Comparison of ENCODE assay signal across 25 cellular contexts in genomic region chr17:77841742-77842141, GRCh38.
A peak's percentile ranks its signal among the peaks of the same experiment; 100 is the strongest.
DNase-seq lines count a peak whose midpoint lies in the region; ATAC-seq and TF ChIP-seq lines count a peak whose summit lies in the region.
"Had no signal": no experiment of that assay in that cellular context is flagged by ENCODE, and none has a peak within 500 bp of the region (broad histone marks: within the 10 kb centered on the region; RNA-seq: fewer than 3 reads in every experiment).

No MANE protein-coding gene starts in this region.

- H3K4me3 ChIP-seq in CD8-positive, alpha-beta T cell (ENCODE audit: low read depth, low read length) = no peak overlapping the region
- no peak overlapping the region for H3K4me3 ChIP-seq in colonic mucosa
- H3K4me3 ChIP-seq in naive thymus-derived CD4-positive, alpha-beta T cell (ENCODE audit: low read length) = no peak overlapping the region
- H3K4me3 ChIP-seq: A549, spleen had no signal

- POLR2A ChIA-PET in activated CD4-positive, alpha-beta T cell treated with anti-CD3 and anti-CD28 coated beads for 36 hours (lab: Charles Lee) = interaction anchor here (1.0 kb wide), 1 partner anchor 46 kb away, joined by 7 read pairs; no protein-coding TSS in a partner anchor
- POLR2A ChIA-PET in CD8-positive, alpha-beta T cell (lab: Charles Lee) = interaction anchor here (0.7 kb wide), 1 partner anchor 282 kb away, joined by 5 read pairs; no protein-coding TSS in a partner anchor
- POLR2A ChIA-PET in naive thymus-derived CD4-positive, alpha-beta T cell (lab: Charles Lee) = interaction anchor here (1.6 to 1.9 kb wide), 2 partner anchors 46 to 116 kb away, joined by 4 to 7 read pairs; partner anchors contain the start of gene TNRC6C

- DNase-seq in activated CD4-positive, alpha-beta T cell treated with anti-CD3 and anti-CD28 coated beads for 36 hours = peak; percentile 8
- no peak for DNase-seq in activated CD4-positive, alpha-beta T cell treated with anti-CD3 and anti-CD28 coated beads, Interleukin-2, amount 50 U/mL, for 1 hour
- DNase-seq in CD8-positive, alpha-beta T cell = no peak
- no peak for DNase-seq in colonic mucosa
- DNase-seq in naive thymus-derived CD4-positive, alpha-beta T cell = no peak
- no peak for DNase-seq in nephron progenitor cell
- no peak for DNase-seq in stimulated activated effector memory CD8-positive, alpha-beta T cell treated with anti-CD3 and anti-CD28 coated beads, Interleukin-12 subunit alpha, Interleukin-12 subunit beta, amount 100 ng/mL, for 72 hours (ENCODE audit: low spot score in 2 of 2)
- DNase-seq: activated CD4-positive, alpha-beta memory T cell treated with anti-CD3 and anti-CD28 coated beads, Interleukin-2, amount 10 ng/mL, durations not matched to agents 7 days and 5 days; amniotic stem cell; C1 segment of cervical spinal cord; foreskin fibroblast; HFFc6; NCI-H2081 treated with DMSO at 0.1 percent for 48 hours; NCI-H526; stimulated activated CD4-positive, alpha-beta T cell treated with anti-CD3 and anti-CD28 coated beads, Interleukin-4, amount 100 ng/mL, for 4 hours; substantia nigra; SW 1271 had no signal

- H3K36me3 ChIP-seq in CD8-positive, alpha-beta T cell (ENCODE audit: insufficient read depth, low read length) = no peaks in the 10 kb centered on the region
- H3K36me3 ChIP-seq in colonic mucosa = no peaks in the 10 kb centered on the region
- H3K36me3 ChIP-seq in naive thymus-derived CD4-positive, alpha-beta T cell (ENCODE audit: control insufficient read depth in 2 of 3, insufficient read depth in 3 of 3, low read length in 3 of 3) = no peaks in the 10 kb centered on the region
- H3K36me3 ChIP-seq: spleen had no signal

- no peak overlapping the region for H3K9ac ChIP-seq in colonic mucosa (ENCODE audit: low read depth in 2 of 2, low read length in 2 of 2)

- H3K36me3 Mint-ChIP-seq in activated CD4-positive, alpha-beta T cell treated with anti-CD3 and anti-CD28 coated beads for 36 hours (ENCODE audit: low read depth) = no peaks in the 10 kb centered on the region
- no peaks in the 10 kb centered on the region for H3K36me3 Mint-ChIP-seq in CD8-positive, alpha-beta T cell
- peaks cover 0 to 5% (median 0%) of the 10 kb centered on the region in 5 donors for H3K36me3 Mint-ChIP-seq in naive thymus-derived CD4-positive, alpha-beta T cell
- no peaks in the 10 kb centered on the region for H3K36me3 Mint-ChIP-seq in nephron progenitor cell (ENCODE audit: low read depth)
- peaks cover 16% of the 10 kb centered on the region for H3K36me3 Mint-ChIP-seq in stimulated activated effector memory CD8-positive, alpha-beta T cell treated with anti-CD3 and anti-CD28 coated beads, Interleukin-12 subunit alpha, Interleukin-12 subunit beta, amount 100 ng/mL, for 72 hours
- H3K36me3 Mint-ChIP-seq: IgD-negative memory B cell, memory B cell had no signal

- H3K4me1 ChIP-seq in CD8-positive, alpha-beta T cell (ENCODE audit: insufficient read depth, low read length) = peaks cover 45% of the 10 kb centered on the region
- peaks cover 23% of the 10 kb centered on the region for H3K4me1 ChIP-seq in colonic mucosa
- H3K4me1 ChIP-seq in naive thymus-derived CD4-positive, alpha-beta T cell (ENCODE audit: control insufficient read depth in 2 of 2, insufficient read depth in 2 of 2, low read length in 2 of 2) = peaks cover 31 to 37% of the 10 kb centered on the region in 2 donors

- no peak overlapping the region for H3K27ac ChIP-seq in CD8-positive, alpha-beta T cell (ENCODE audit: low read depth, low read length)
- H3K27ac ChIP-seq in colonic mucosa = peak overlapping the region; percentile 77
- no peak overlapping the region for H3K27ac ChIP-seq in naive thymus-derived CD4-positive, alpha-beta T cell (ENCODE audit: low read depth, low read length)
- H3K27ac ChIP-seq: epithelial cell of prostate, spleen had no signal

- no peak overlapping the region for H3K4me3 Mint-ChIP-seq in activated CD4-positive, alpha-beta T cell treated with anti-CD3 and anti-CD28 coated beads for 36 hours
- H3K4me3 Mint-ChIP-seq in CD8-positive, alpha-beta T cell = no peak overlapping the region
- peak overlapping the region in 2 of 10 donors; percentile 0 to 37 for H3K4me3 Mint-ChIP-seq in naive thymus-derived CD4-positive, alpha-beta T cell
- no peak overlapping the region for H3K4me3 Mint-ChIP-seq in nephron progenitor cell
- H3K4me3 Mint-ChIP-seq in stimulated activated effector memory CD8-positive, alpha-beta T cell treated with anti-CD3 and anti-CD28 coated beads, Interleukin-12 subunit alpha, Interleukin-12 subunit beta, amount 100 ng/mL, for 72 hours = no peak overlapping the region
- H3K4me3 Mint-ChIP-seq: activated CD4-positive, alpha-beta memory T cell treated with anti-CD3 and anti-CD28 coated beads, Interleukin-2, amount 10 ng/mL, durations not matched to agents 7 days and 5 days; HFFc6; IgD-negative memory B cell; memory B cell; nephron had no signal

- intact Hi-C loops in activated CD4-positive, alpha-beta T cell treated with anti-CD3 and anti-CD28 coated beads for 36 hours (cut with DNase I, micrococcal nuclease) = loop anchor here (1.0 to 5.0 kb wide), 7 partner anchors 7 to 517 kb away; no protein-coding TSS in a partner anchor
- intact Hi-C loops in CD8-positive, alpha-beta T cell (cut with DNase I, micrococcal nuclease) = loop anchor here in 1 of 2 experiments (5.0 kb wide), 1 partner anchor 116 kb away; the partner anchor contains the start of gene TNRC6C
- intact Hi-C loops in colonic mucosa (cut with DNase I) = no loop called here
- intact Hi-C loops in naive thymus-derived CD4-positive, alpha-beta T cell (cut with micrococcal nuclease) = loop anchor here (5.0 kb wide), 1 partner anchor 59 kb away; no protein-coding TSS in a partner anchor

- peaks cover 2% of the 10 kb centered on the region for H3K9me3 Mint-ChIP-seq in activated CD4-positive, alpha-beta T cell treated with anti-CD3 and anti-CD28 coated beads for 36 hours (ENCODE audit: low read depth)
- no peaks in the 10 kb centered on the region for H3K9me3 Mint-ChIP-seq in CD8-positive, alpha-beta T cell
- peaks cover 0 to 2% (median 0%) of the 10 kb centered on the region in 11 donors for H3K9me3 Mint-ChIP-seq in naive thymus-derived CD4-positive, alpha-beta T cell
- H3K9me3 Mint-ChIP-seq in nephron progenitor cell = no peaks in the 10 kb centered on the region
- H3K9me3 Mint-ChIP-seq in stimulated activated effector memory CD8-positive, alpha-beta T cell treated with anti-CD3 and anti-CD28 coated beads, Interleukin-12 subunit alpha, Interleukin-12 subunit beta, amount 100 ng/mL, for 72 hours = no peaks in the 10 kb centered on the region
- H3K9me3 Mint-ChIP-seq: HFFc6, IgD-negative memory B cell, memory B cell, nephron had no signal

- ATAC-seq in activated CD4-positive, alpha-beta T cell treated with anti-CD3 and anti-CD28 coated beads for 36 hours = no peak
- no peak for ATAC-seq in CD8-positive, alpha-beta T cell
- no peak for ATAC-seq in naive thymus-derived CD4-positive, alpha-beta T cell
- no peak for ATAC-seq in stimulated activated effector memory CD8-positive, alpha-beta T cell treated with anti-CD3 and anti-CD28 coated beads, Interleukin-12 subunit alpha, Interleukin-12 subunit beta, amount 100 ng/mL, for 72 hours
- no peak for ATAC-seq in GM21526 (IDR thresholded peaks at IDR 0.05; ENCODE audit: low FRiP score, unreplicated experiment)

- no peak for TF ChIP-seq CTCF in CD8-positive, alpha-beta T cell (IDR thresholded peaks at IDR 0.05)
- TF ChIP-seq CTCF in colonic mucosa (IDR thresholded peaks at IDR 0.05) (no peak), nephron progenitor cell (IDR thresholded peaks at IDR 0.05) (no peak)

- no peaks in the 10 kb centered on the region for H3K9me3 ChIP-seq in CD8-positive, alpha-beta T cell (ENCODE audit: low read length)
- H3K9me3 ChIP-seq in colonic mucosa = no peaks in the 10 kb centered on the region
- no peaks in the 10 kb centered on the region for H3K9me3 ChIP-seq in naive thymus-derived CD4-positive, alpha-beta T cell (ENCODE audit: control insufficient read depth in 2 of 3, low read length in 3 of 3)
- H3K9me3 ChIP-seq: A549, spleen had no signal

- H3K27me3 Mint-ChIP-seq in activated CD4-positive, alpha-beta T cell treated with anti-CD3 and anti-CD28 coated beads for 36 hours = peaks cover 5% of the 10 kb centered on the region
- H3K27me3 Mint-ChIP-seq in CD8-positive, alpha-beta T cell (ENCODE audit: low read depth) = no peaks in the 10 kb centered on the region
- H3K27me3 Mint-ChIP-seq in naive thymus-derived CD4-positive, alpha-beta T cell = peaks cover 0 to 2% (median 0%) of the 10 kb centered on the region in 5 donors
- H3K27me3 Mint-ChIP-seq in nephron progenitor cell (ENCODE audit: low read depth, poor library complexity) = peaks cover 8% of the 10 kb centered on the region

- CTCF ChIA-PET in activated CD4-positive, alpha-beta T cell treated with anti-CD3 and anti-CD28 coated beads for 36 hours (lab: Charles Lee) = interaction anchor here (0.6 to 1.4 kb wide), 3 partner anchors 68 to 590 kb away, joined by 3 to 4 read pairs (median 3); no protein-coding TSS in a partner anchor
- CTCF ChIA-PET in CD8-positive, alpha-beta T cell (lab: Charles Lee) = interaction anchor here (0.9 to 1.0 kb wide), 2 partner anchors 7 to 98 kb away, joined by 3 read pairs; no protein-coding TSS in a partner anchor
- CTCF ChIA-PET in naive thymus-derived CD4-positive, alpha-beta T cell (lab: Charles Lee) = no interaction called here

- H3K27ac Mint-ChIP-seq in activated CD4-positive, alpha-beta T cell treated with anti-CD3 and anti-CD28 coated beads for 36 hours = no peak overlapping the region
- H3K27ac Mint-ChIP-seq in CD8-positive, alpha-beta T cell = peak overlapping the region; percentile 93
- peak overlapping the region in 5 of 9 donors; percentile 5 to 90 (median 17) for H3K27ac Mint-ChIP-seq in naive thymus-derived CD4-positive, alpha-beta T cell
- H3K27ac Mint-ChIP-seq in nephron progenitor cell = no peak overlapping the region
- no peak overlapping the region for H3K27ac Mint-ChIP-seq in stimulated activated effector memory CD8-positive, alpha-beta T cell treated with anti-CD3 and anti-CD28 coated beads, Interleukin-12 subunit alpha, Interleukin-12 subunit beta, amount 100 ng/mL, for 72 hours
- H3K27ac Mint-ChIP-seq: activated CD4-positive, alpha-beta memory T cell treated with anti-CD3 and anti-CD28 coated beads, Interleukin-2, amount 10 ng/mL, durations not matched to agents 7 days and 5 days; HFFc6; memory B cell; nephron; progenitor cell of endocrine pancreas had no signal

- H3K27me3 ChIP-seq in CD8-positive, alpha-beta T cell (ENCODE audit: insufficient read depth, low read length) = no peaks in the 10 kb centered on the region
- no peaks in the 10 kb centered on the region for H3K27me3 ChIP-seq in colonic mucosa
- H3K27me3 ChIP-seq in naive thymus-derived CD4-positive, alpha-beta T cell (ENCODE audit: control insufficient read depth in 2 of 2, insufficient read depth in 2 of 2, low read length in 2 of 2) = no peaks in the 10 kb centered on the region

- peaks cover 53% of the 10 kb centered on the region for H3K4me1 Mint-ChIP-seq in activated CD4-positive, alpha-beta T cell treated with anti-CD3 and anti-CD28 coated beads for 36 hours
- H3K4me1 Mint-ChIP-seq in CD8-positive, alpha-beta T cell (ENCODE audit: low read depth) = peaks cover 57% of the 10 kb centered on the region
- H3K4me1 Mint-ChIP-seq in naive thymus-derived CD4-positive, alpha-beta T cell = peaks cover 28 to 52% (median 48%) of the 10 kb centered on the region in 7 donors
- H3K4me1 Mint-ChIP-seq in nephron progenitor cell = peaks cover 16% of the 10 kb centered on the region
- H3K4me1 Mint-ChIP-seq in stimulated activated effector memory CD8-positive, alpha-beta T cell treated with anti-CD3 and anti-CD28 coated beads, Interleukin-12 subunit alpha, Interleukin-12 subunit beta, amount 100 ng/mL, for 72 hours = peaks cover 68% of the 10 kb centered on the region
- H3K4me1 Mint-ChIP-seq: nephron had no signal

Comparison
In these comparisons a context has a peak if more than half of its experiments do, and no peak if none do; other contexts are left out.
1. H3K27ac Mint-ChIP-seq: peak in CD8-positive, alpha-beta T cell (single experiment) and naive thymus-derived CD4-positive, alpha-beta T cell (5 of 9); none in activated CD4-positive, alpha-beta T cell treated with anti-CD3 and anti-CD28 coated beads for 36 hours (single experiment), nephron progenitor cell (single experiment) and stimulated activated effector memory CD8-positive, alpha-beta T cell treated with anti-CD3 and anti-CD28 coated beads, Interleukin-12 subunit alpha, Interleukin-12 subunit beta, amount 100 ng/mL, for 72 hours (single experiment).